24 cellular contexts compared by ENCODE assay signal in genomic region chr11:122168218-122168617, GRCh38. TPM values are rescaled to one million over a fixed set of nuclear protein-coding genes. Genes with fewer than 3 reads are reported as not detected.
"Had no signal": no experiment of that assay in that cellular context is flagged by ENCODE, and none has a peak within 500 bp of the region (broad histone marks: within the 10 kb centered on the region; RNA-seq: fewer than 3 reads in every experiment).

No MANE protein-coding gene starts in this region.

- H3K36me3 Mint-ChIP-seq: activated naive CD8-positive, alpha-beta T cell treated with anti-CD3 and anti-CD28 coated beads, Interleukin-2, amount 10 ng/mL, durations not matched to agents 7 days and 5 days; natural killer cell treated with Interleukin-12 subunit alpha and Interleukin-12 subunit beta and Interleukin-15 and Interleukin-18, amount 100 ng/mL, for 72 hours had no signal

- FAIRE-seq: endometrium had no signal

- H3K4me3 ChIP-seq: coronary artery, lower lobe of right lung, suprapubic skin, transverse colon, vagina had no signal

- DNase-seq: activated B cell treated with CpG ODN at 0.5 μM for 24 hours; activated CD4-positive, alpha-beta memory T cell treated with anti-CD3 and anti-CD28 coated beads, Interleukin-2, amount 10 ng/mL, durations not matched to agents 7 days and 5 days; activated CD4-positive, alpha-beta T cell treated with anti-CD3 and anti-CD28 coated beads for 4 hours; activated naive CD4-positive, alpha-beta T cell; activated naive CD8-positive, alpha-beta T cell treated with anti-CD3 and anti-CD28 coated beads, Interleukin-2, amount 10 ng/mL, durations not matched to agents 7 days and 5 days; activated T-cell treated with anti-CD3 and anti-CD28 coated beads, Interleukin-2, amount 50 U/mL, for 1 hour; amygdala; hippocampal formation; islet precursor cell; lower lobe of right lung; retina; transverse colon had no signal

- H3K9me3 Mint-ChIP-seq: activated B cell treated with CpG ODN at 0.5 μM for 24 hours; activated CD4-positive, alpha-beta memory T cell treated with anti-CD3 and anti-CD28 coated beads, Interleukin-2, amount 10 ng/mL, durations not matched to agents 7 days and 5 days; activated naive CD8-positive, alpha-beta T cell treated with anti-CD3 and anti-CD28 coated beads, Interleukin-2, amount 10 ng/mL, durations not matched to agents 7 days and 5 days; activated T-helper 17 cell treated with anti-CD3 and anti-CD28 coated beads, Interleukin-2, amount 50 U/mL, for 72 hours; central memory CD8-positive, alpha-beta T cell; mesothelial cell of epicardium; natural killer cell treated with Interleukin-12 subunit alpha and Interleukin-12 subunit beta and Interleukin-15 and Interleukin-18, amount 100 ng/mL, for 72 hours; stimulated activated naive CD8-positive, alpha-beta T cell treated with anti-CD3 and anti-CD28 coated beads, Interleukin-15, Interleukin-2, amounts not matched to agents 100 ng/mL and 50 ng/mL, for 24 hours had no signal

- H3K36me3 ChIP-seq: lower lobe of right lung, neutrophil, suprapubic skin, transverse colon, vagina had no signal

- H3K27me3 ChIP-seq: neutrophil, suprapubic skin, transverse colon, vagina had no signal

- H3K27ac ChIP-seq: lower lobe of right lung, neutrophil, suprapubic skin, transverse colon, vagina had no signal

- H3K4me1 ChIP-seq: suprapubic skin, transverse colon, vagina had no signal

- ATAC-seq: activated T-helper 17 cell treated with anti-CD3 and anti-CD28 coated beads, Interleukin-2, amount 50 U/mL, for 72 hours; esophagus mucosa; lower lobe of right lung; natural killer cell treated with Interleukin-12 subunit alpha and Interleukin-12 subunit beta and Interleukin-15 and Interleukin-18, amount 100 ng/mL, for 72 hours had no signal

- H3K27ac Mint-ChIP-seq: activated B cell treated with CpG ODN at 0.5 μM for 24 hours; activated CD4-positive, alpha-beta memory T cell treated with anti-CD3 and anti-CD28 coated beads, Interleukin-2, amount 10 ng/mL, durations not matched to agents 7 days and 5 days; activated naive CD8-positive, alpha-beta T cell treated with anti-CD3 and anti-CD28 coated beads, Interleukin-2, amount 10 ng/mL, durations not matched to agents 7 days and 5 days; activated T-helper 17 cell treated with anti-CD3 and anti-CD28 coated beads, Interleukin-2, amount 50 U/mL, for 72 hours; brain; mesothelial cell of epicardium; natural killer cell treated with Interleukin-12 subunit alpha and Interleukin-12 subunit beta and Interleukin-15 and Interleukin-18, amount 100 ng/mL, for 72 hours; stimulated activated naive CD8-positive, alpha-beta T cell treated with anti-CD3 and anti-CD28 coated beads, Interleukin-15, Interleukin-2, amounts not matched to agents 100 ng/mL and 50 ng/mL, for 24 hours had no signal

- H3K9me3 ChIP-seq: lower lobe of right lung, neutrophil, suprapubic skin, transverse colon, vagina had no signal

RNA-seq across cellular contexts. Expression of gene BLID, which starts 52.2 kb away (rescaled TPM):
- total RNA-seq: activated B cell treated with CpG ODN at 0.5 μM for 24 hours; activated CD4-positive, alpha-beta memory T cell treated with anti-CD3 and anti-CD28 coated beads, Interleukin-2, amount 10 ng/mL, durations not matched to agents 7 days and 5 days; activated naive CD8-positive, alpha-beta T cell treated with anti-CD3 and anti-CD28 coated beads, Interleukin-2, amount 10 ng/mL, durations not matched to agents 7 days and 5 days; activated T-helper 17 cell treated with anti-CD3 and anti-CD28 coated beads, Interleukin-2, amount 50 U/mL, for 72 hours; natural killer cell treated with Interleukin-12 subunit alpha and Interleukin-12 subunit beta and Interleukin-15 and Interleukin-18, amount 100 ng/mL, for 72 hours; suprapubic skin; transverse colon had no signal
